In genomic region chr6:30100154-30100553, GRCh38 we compare ENCODE assay signal across 14 cellular contexts. TPM values are rescaled to one million over a fixed set of nuclear protein-coding genes. Genes with fewer than 3 reads are reported as not detected.
A peak's percentile ranks its signal among the peaks of the same experiment; 100 is the strongest.
DNase-seq lines count a peak whose midpoint lies in the region; ATAC-seq and TF ChIP-seq lines count a peak whose summit lies in the region.
"Had no signal": no experiment of that assay in that cellular context is flagged by ENCODE, and none has a peak within 500 bp of the region (broad histone marks: within the 10 kb centered on the region; RNA-seq: fewer than 3 reads in every experiment).

No MANE protein-coding gene starts in this region.

- no peaks in the 10 kb centered on the region for H3K9me3 Mint-ChIP-seq in activated naive CD8-positive, alpha-beta T cell (ENCODE audit: low read depth)
- H3K9me3 Mint-ChIP-seq in immature natural killer cell (no peaks in the 10 kb centered on the region), type B pancreatic cell (no peaks in the 10 kb centered on the region)

- ATAC-seq in heart right ventricle (no peak), Right ventricle myocardium inferior (no peak), HG02759 (IDR thresholded peaks at IDR 0.05; ENCODE audit: unreplicated experiment) (no peak)

- peaks cover 28% of the 10 kb centered on the region for H3K27me3 Mint-ChIP-seq in activated naive CD8-positive, alpha-beta T cell
- H3K27me3 Mint-ChIP-seq in immature natural killer cell (ENCODE audit: low read depth in 3 of 3), result peaks cover 22 to 44% (median 33%) of the 10 kb centered on the region in 3 donors
- H3K27me3 Mint-ChIP-seq in type B pancreatic cell, result peaks cover 94% of the 10 kb centered on the region

- no peaks in the 10 kb centered on the region for H3K9me3 ChIP-seq in heart right ventricle
- H3K9me3 ChIP-seq: body of pancreas, esophagus muscularis mucosa, SJSA1 had no signal

- peak overlapping the region in 7 of 10 donors; percentile 50 to 77 (median 65) for H3K27ac ChIP-seq in heart right ventricle
- H3K27ac ChIP-seq: esophagus muscularis mucosa, SJSA1 had no signal

- H3K4me3 Mint-ChIP-seq in activated naive CD8-positive, alpha-beta T cell, result peak overlapping the region; percentile 78
- peak overlapping the region in 3 of 5 donors; percentile 45 to 66 (median 51) for H3K4me3 Mint-ChIP-seq in immature natural killer cell
- peak overlapping the region; percentile 61 for H3K4me3 Mint-ChIP-seq in type B pancreatic cell

- peaks cover 4 to 81% (median 39%) of the 10 kb centered on the region in 7 donors for H3K27me3 ChIP-seq in heart right ventricle
- H3K27me3 ChIP-seq: body of pancreas had no signal

- DNase-seq in heart right ventricle, result no peak
- DNase-seq in Right ventricle myocardium inferior (ENCODE audit: missing footprints), result no peak
- DNase-seq in immature natural killer cell, result no peak
- DNase-seq in type B pancreatic cell (ENCODE audit: extremely low spot score, unreplicated experiment), result no peak
- no peak for DNase-seq in NAMALWA (ENCODE audit: low spot score)
- DNase-seq in COLO829 (ENCODE audit: low spot score), result no peak
- DNase-seq: KG1 had no signal

- no peaks in the 10 kb centered on the region for H3K36me3 ChIP-seq in heart right ventricle
- H3K36me3 ChIP-seq: esophagus muscularis mucosa, SJSA1 had no signal

- H3K27ac Mint-ChIP-seq in activated naive CD8-positive, alpha-beta T cell, result no peak overlapping the region
- no peak overlapping the region for H3K27ac Mint-ChIP-seq in immature natural killer cell
- H3K27ac Mint-ChIP-seq in type B pancreatic cell, result peak overlapping the region; percentile 54

- peaks cover 57% of the 10 kb centered on the region for H3K4me1 Mint-ChIP-seq in activated naive CD8-positive, alpha-beta T cell (ENCODE audit: low read depth)
- H3K4me1 Mint-ChIP-seq in immature natural killer cell (peaks cover 36 to 42% of the 10 kb centered on the region in 2 donors), type B pancreatic cell (ENCODE audit: unreplicated experiment) (peaks cover 18% of the 10 kb centered on the region)

- TF ChIP-seq CTCF in heart right ventricle (IDR thresholded peaks at IDR 0.05), result no peak
- TF ChIP-seq CTCF in type B pancreatic cell (conservative IDR thresholded peaks at IDR 0.05), result no peak

- intact Hi-C loops in heart right ventricle (cut with DNase I) (loop anchor here in 6 of 10 donors (5.0 to 10.0 kb wide), 5 partner anchors 33 to 295 kb away; partner anchors contain the start of gene PPP1R11 (in 2 of the 6)), Right ventricle myocardium inferior (cut with DNase I) (loop anchor here (2.0 kb wide), 1 partner anchor 33 kb away; the partner anchor contains the start of gene PPP1R11)

- H3K36me3 Mint-ChIP-seq in activated naive CD8-positive, alpha-beta T cell, result no peaks in the 10 kb centered on the region
- H3K36me3 Mint-ChIP-seq in immature natural killer cell (no peaks in the 10 kb centered on the region), type B pancreatic cell (no peaks in the 10 kb centered on the region)

- 27 to 35% methylated on average over 8 of the region's 8 CpGs for WGBS in heart right ventricle, 2 donors

- H3K4me1 ChIP-seq in heart right ventricle, result peaks cover 9 to 48% (median 35%) of the 10 kb centered on the region in 9 donors

- H3K4me3 ChIP-seq in heart right ventricle, result peak overlapping the region in 5 of 10 donors; percentile 42 to 58 (median 55)
- H3K4me3 ChIP-seq: SJSA1 had no signal

RNA-seq across cellular contexts. Expression of gene TRIM31, which starts 12.7 kb away (rescaled TPM):
- total RNA-seq in heart right ventricle (not detected), Right ventricle myocardium inferior (not detected), type B pancreatic cell (ENCODE audit: low replicate concordance) (1.8 and 3.8 TPM in 2 replicates)
- polyA plus RNA-seq in heart right ventricle (not detected), immature natural killer cell (not detected)
- total RNA-seq: NCI-H460, pulmonary artery endothelial cell, SJSA1 had no signal

RNA-seq across cellular contexts. Expression of gene RNF39, which starts 24.6 kb away (rescaled TPM):
- not detected for total RNA-seq in heart right ventricle
- polyA plus RNA-seq in heart right ventricle, result under 1 TPM in 1 of 2 donors, not detected in 1; 0.15 TPM
- not detected for total RNA-seq in Right ventricle myocardium inferior
- not detected for polyA plus RNA-seq in immature natural killer cell
- total RNA-seq in type B pancreatic cell (ENCODE audit: low replicate concordance), result 1.5 TPM in 2 replicates
- total RNA-seq: NCI-H460, pulmonary artery endothelial cell, SJSA1 had no signal

RNA-seq across cellular contexts. Expression of gene PPP1R11, which starts 33.2 kb away (rescaled TPM):
- total RNA-seq in heart right ventricle (10 to 100 TPM; 38.6 to 56.5 (median 46.8) TPM), Right ventricle myocardium inferior (44.3 TPM), type B pancreatic cell (ENCODE audit: low replicate concordance) (40.0 and 48.6 TPM in 2 replicates)
- polyA plus RNA-seq in heart right ventricle (10 to 100 TPM; 30.6 to 75.4 TPM), immature natural killer cell (100 to 1,000 TPM in 1 of 3 donors, 10 to 100 TPM in 2; 72.9 to 129 (median 98.8) TPM)

RNA-seq across cellular contexts. Expression of gene TRIM40, which starts 35.8 kb away (rescaled TPM):
- total RNA-seq in heart right ventricle, result not detected
- polyA plus RNA-seq in heart right ventricle, result not detected
- not detected for total RNA-seq in Right ventricle myocardium inferior
- polyA plus RNA-seq in immature natural killer cell, result not detected
- total RNA-seq in type B pancreatic cell (ENCODE audit: low replicate concordance), result 0.17 TPM in 1 of 2 replicates, not detected in the other
- total RNA-seq: body of pancreas, esophagus muscularis mucosa, NCI-H460, pulmonary artery endothelial cell, SJSA1 had no signal

RNA-seq across cellular contexts. Expression of gene POLR1H, which starts 39.1 kb away (rescaled TPM):
- total RNA-seq in heart right ventricle (10 to 100 TPM; 11.5 to 21.8 (median 14.7) TPM), Right ventricle myocardium inferior (13.1 TPM), type B pancreatic cell (ENCODE audit: low replicate concordance) (23.7 and 37.3 TPM in 2 replicates)
- polyA plus RNA-seq in heart right ventricle (10 to 100 TPM; 17.2 to 45.2 TPM), immature natural killer cell (100 to 1,000 TPM in 1 of 3 donors, 10 to 100 TPM in 2; 68.8 to 114 (median 87.2) TPM)
